Comparison of ENCODE assay signal across 8 cellular contexts in genomic region chr6:53348436-53349208, GRCh38. TPM values are rescaled to one million over a fixed set of nuclear protein-coding genes. Genes with fewer than 3 reads are reported as not detected.
A peak's percentile ranks its signal among the peaks of the same experiment; 100 is the strongest.
DNase-seq lines count a peak whose midpoint lies in the region; ATAC-seq, FAIRE-seq and TF ChIP-seq lines count a peak whose summit lies in the region.

Gene ELOVL5 (minus strand): TSS chr6:53348950. CDS start chr6:53295699, 53,251 bp downstream.

- TF ChIP-seq CTCF in D721Med (IDR thresholded peaks at IDR 0.05; ENCODE audit: insufficient read depth, missing control alignments) (no peak), epithelial cell of proximal tubule (conservative IDR thresholded peaks at IDR 0.05; ENCODE audit: low read depth, low read length) (no peak)

- DNase-seq in D721Med (ENCODE audit: insufficient read length, low spot score) (peak; percentile 43), OCI-M2 (lab: John Stamatoyannopoulos, UW; ENCODE audit: unreplicated experiment) (peak; percentile 93), activated T-cell treated with anti-CD3 and anti-CD28 coated beads for 48 hours (ENCODE audit: low read depth) (peak; percentile 92), epithelial cell of proximal tubule (ENCODE audit: low read depth) (peak; percentile 83)
- DNase-seq in stimulated activated CD8-positive, alpha-beta memory T cell treated with anti-CD3 and anti-CD28 coated beads, Interleukin-7, amount 100 ng/mL, for 24 hours (ENCODE audit: low read depth), result peak; percentile 96

- no peak for FAIRE-seq in D721Med (lab: Jason Lieb, UNC)

- peaks cover 22 to 43% (median 40%) of the 10 kb centered on the region in 3 donors for H3K4me1 Mint-ChIP-seq in IgD-negative memory B cell

- peak within 1 kb of the TSS; percentile 82 to 98 (median 96) for H3K4me3 Mint-ChIP-seq in IgD-negative memory B cell

- H3K27ac Mint-ChIP-seq in IgD-negative memory B cell, result peak within 1 kb of the TSS; percentile 87 to 99 (median 98)

- no peaks in the 10 kb centered on the region for H3K36me3 ChIP-seq in muscle layer of colon (ENCODE audit: insufficient read depth, low read length)

- H3K9ac ChIP-seq in muscle layer of colon (ENCODE audit: low read length), result peak within 1 kb of the TSS; percentile 72

- H3K27me3 Mint-ChIP-seq in IgD-negative memory B cell, result no peaks in the 10 kb centered on the region

- peaks cover 7% of the 10 kb centered on the region for H3K36me3 Mint-ChIP-seq in IgD-negative memory B cell

- no peaks in the 10 kb centered on the region for H3K9me3 Mint-ChIP-seq in IgD-negative memory B cell

- no peaks in the 10 kb centered on the region for H3K27me3 ChIP-seq in muscle layer of colon (ENCODE audit: control insufficient read depth in 1 of 2, insufficient read depth in 2 of 2, low read length in 2 of 2)

- ATAC-seq in GM21528 (IDR thresholded peaks at IDR 0.05; ENCODE audit: low FRiP score, unreplicated experiment), result peak; percentile 82

- peak within 1 kb of the TSS; percentile 95 for H3K27ac ChIP-seq in muscle layer of colon (ENCODE audit: low read depth, low read length)

- H3K4me1 ChIP-seq in muscle layer of colon (ENCODE audit: insufficient read depth, low read length), result peaks cover 17% of the 10 kb centered on the region

- H3K9me3 ChIP-seq in muscle layer of colon (ENCODE audit: low read length), result no peaks in the 10 kb centered on the region

- H3K4me3 ChIP-seq in epithelial cell of proximal tubule (ENCODE audit: low read depth, low read length) (peak within 1 kb of the TSS; percentile 92), muscle layer of colon (ENCODE audit: low read depth in 1 of 2, low read length in 2 of 2) (peak within 1 kb of the TSS; percentile 62 to 66)

RNA-seq across cellular contexts. Expression of gene ELOVL5, which starts in this region (rescaled TPM):
- 156 TPM for polyA plus RNA-seq in IgD-negative memory B cell
- total RNA-seq in epithelial cell of proximal tubule, result 55.9 and 101 TPM in 2 replicates

Comparison
In these comparisons a context has a peak if more than half of its experiments do, and no peak if none do; other contexts are left out.
1. Peak in every context shown above with its lines: DNase-seq, ATAC-seq, H3K4me3 ChIP-seq and H3K27ac ChIP-seq.
2. DNase-seq: peak in every context shown above with its lines; median percentile 96 in stimulated activated CD8-positive, alpha-beta memory T cell treated with anti-CD3 and anti-CD28 coated beads, Interleukin-7, amount 100 ng/mL, for 24 hours; 93 in OCI-M2; 92 in activated T-cell treated with anti-CD3 and anti-CD28 coated beads for 48 hours; 83 in epithelial cell of proximal tubule; 43 in D721Med.